Comparison of ENCODE assay signal across 8 cellular contexts in genomic region chr14:75277796-75278421, GRCh38. TPM values are rescaled to one million over a fixed set of nuclear protein-coding genes. Genes with fewer than 3 reads are reported as not detected.
DNase-seq lines count a peak whose midpoint lies in the region; ATAC-seq, FAIRE-seq and TF ChIP-seq lines count a peak whose summit lies in the region.

No MANE protein-coding gene starts in this region.

- peaks cover 6 to 76% (median 38%) of the 10 kb centered on the region in 12 donors for H3K4me1 ChIP-seq in heart left ventricle
- peaks cover 20% of the 10 kb centered on the region for H3K4me1 ChIP-seq in RWPE2 (ENCODE audit: insufficient read depth, poor library complexity, severe bottlenecking)

- intact Hi-C loops in heart left ventricle (cut with DNase I) (loop anchor here in 8 of 10 donors (1.0 to 5.0 kb wide), 6 partner anchors 16 to 131 kb away; partner anchors contain the start of gene TMED10 (in 3 of the 8)), left ventricle myocardium superior (cut with micrococcal nuclease) (no loop called here)

- peak overlapping the region; percentile 91 to 100 (median 99) for H3K27ac ChIP-seq in heart left ventricle
- peak overlapping the region; percentile 82 for H3K27ac ChIP-seq in RWPE2 (ENCODE audit: poor library complexity, severe bottlenecking)
- H3K27ac ChIP-seq in epithelial cell of prostate, result peak overlapping the region; percentile 66

- TF ChIP-seq POLR2A in heart left ventricle (IDR thresholded peaks at IDR 0.05), result no peak

- peak overlapping the region; percentile 51 to 98 (median 88) for H3K4me3 ChIP-seq in heart left ventricle
- peak overlapping the region; percentile 83 for H3K4me3 ChIP-seq in RWPE2 (ENCODE audit: severe bottlenecking)

- DNase-seq in heart left ventricle, result no peak
- no peak for DNase-seq in left ventricle myocardium superior
- DNase-seq in RWPE2 (ENCODE audit: low spot score), result no peak
- DNase-seq in epithelial cell of prostate (ENCODE audit: low read depth, low spot score), result no peak
- DNase-seq in omental fat pad (ENCODE audit: low spot score), result no peak
- no peak for DNase-seq in GOT3 (lab: John Stamatoyannopoulos, UW)
- DNase-seq in frontal cortex (ENCODE audit: low spot score in 2 of 2), result no peak

- H3K27me3 ChIP-seq in heart left ventricle, result no peaks in the 10 kb centered on the region
- no peaks in the 10 kb centered on the region for H3K27me3 ChIP-seq in RWPE2 (ENCODE audit: insufficient read depth, poor library complexity, severe bottlenecking)

- H3K36me3 ChIP-seq in heart left ventricle, result peaks cover 0 to 29% (median 18%) of the 10 kb centered on the region in 9 donors
- peaks cover 38% of the 10 kb centered on the region for H3K36me3 ChIP-seq in RWPE2 (ENCODE audit: low read depth)

- H3K9me3 ChIP-seq in heart left ventricle, result no peaks in the 10 kb centered on the region
- no peaks in the 10 kb centered on the region for H3K9me3 ChIP-seq in RWPE2 (ENCODE audit: severe bottlenecking)

- TF ChIP-seq CTCF in heart left ventricle (IDR thresholded peaks at IDR 0.05) (no peak), RWPE2 (IDR thresholded peaks at IDR 0.05; ENCODE audit: poor library complexity, severe bottlenecking) (no peak), omental fat pad (IDR thresholded peaks at IDR 0.05) (no peak)

- no peak for FAIRE-seq in frontal cortex (lab: Jason Lieb, UNC)

- ATAC-seq in heart left ventricle, result no peak
- no peak for ATAC-seq in left ventricle myocardium superior
- peak; percentile 6 for ATAC-seq in RWPE2 (ENCODE audit: low read depth)
- ATAC-seq in omental fat pad (ENCODE audit: low FRiP score), result peak; percentile 9
- ATAC-seq in GM19452 (IDR thresholded peaks at IDR 0.05; ENCODE audit: unreplicated experiment), result no peak

- 0 to 1% (median 0%) methylated on average over 27 to 28 of the region's 28 CpGs for WGBS in heart left ventricle, 4 donors

RNA-seq across cellular contexts. Expression of gene FOS, which starts 0.7 kb away (rescaled TPM):
- total RNA-seq in heart left ventricle (100 to 1,000 TPM in 1 of 9 donors, 10 to 100 TPM in 6, 1 to 10 TPM in 2; 6.5 to 549 (median 28.6) TPM), left ventricle myocardium superior (25.4 TPM), omental fat pad (1,000 to 10,000 TPM in 3 of 4 donors, 100 to 1,000 TPM in 1; 935 to 2,479 (median 2,174) TPM), frontal cortex (15.1 TPM)
- polyA plus RNA-seq in heart left ventricle, result 10 to 100 TPM; 24.1 to 49.4 TPM

Comparison
In these comparisons a context has a peak if more than half of its experiments do, and no peak if none do; other contexts are left out.
1. ATAC-seq: peak in RWPE2 (single experiment) and omental fat pad (single experiment); none in heart left ventricle (0 of 4), left ventricle myocardium superior (single experiment) and GM19452 (single experiment).
2. Peak in every context shown above with its lines, with median percentiles within 50 percentile points of each other: H3K27ac ChIP-seq.